Comparison of ENCODE assay signal across 21 cellular contexts in the genomic region with DNA sequence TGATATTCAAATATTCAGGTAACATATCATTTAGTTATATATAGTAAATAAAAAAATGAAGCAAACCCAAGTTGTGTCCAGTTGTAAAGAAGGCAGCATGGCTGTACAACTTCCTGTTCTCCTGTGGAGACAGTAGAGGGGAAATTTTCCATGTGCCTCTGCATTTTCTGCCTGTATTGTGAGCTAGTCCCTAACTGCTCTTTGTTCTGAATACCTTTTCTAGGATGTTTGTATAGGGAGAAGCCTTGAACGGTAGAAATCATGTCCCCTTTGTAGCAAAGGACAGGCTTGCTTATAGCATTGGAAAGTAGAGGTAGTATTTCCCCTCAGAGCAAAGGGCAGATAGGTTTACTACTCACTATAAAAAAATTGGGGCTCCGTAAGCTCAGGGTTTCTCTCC.
"Had no signal": no experiment of that assay in that cellular context is flagged by ENCODE, and none has a peak within 500 bp of the region (broad histone marks: within the 10 kb centered on the region; RNA-seq: fewer than 3 reads in every experiment).

No MANE protein-coding gene starts in this region.

- H3K27ac Mint-ChIP-seq: mesothelial cell of epicardium had no signal

- H3K36me3 Mint-ChIP-seq: mesothelial cell of epicardium had no signal

- H3K4me1 ChIP-seq: esophagus squamous epithelium, gastrocnemius medialis, left lung, lower lobe of right lung had no signal

- H3K4me3 ChIP-seq: coronary artery, dorsolateral prefrontal cortex, esophagus squamous epithelium, gastrocnemius medialis, heart right ventricle, left lung, lower lobe of right lung, mucosa of descending colon had no signal

- H3K4me3 Mint-ChIP-seq: mesothelial cell of epicardium had no signal

- H3K27me3 ChIP-seq: dorsolateral prefrontal cortex, esophagus squamous epithelium, gastrocnemius medialis, heart right ventricle, left lung had no signal

- H3K9me3 ChIP-seq: esophagus squamous epithelium, gastrocnemius medialis, heart right ventricle, left lung, lower lobe of right lung, mucosa of descending colon had no signal

- H3K36me3 ChIP-seq: esophagus squamous epithelium, gastrocnemius medialis, heart right ventricle, left lung, lower lobe of right lung had no signal

- H3K27ac ChIP-seq: coronary artery, epithelial cell of prostate, esophagus squamous epithelium, gastrocnemius medialis, heart right ventricle, left lung, lower lobe of right lung had no signal

- DNase-seq: dermis blood vessel endothelial cell; dorsolateral prefrontal cortex; effector CD4-positive, alpha-beta T cell; effector memory CD4-positive, alpha-beta T cell; erythroblast; esophagus squamous epithelium; foreskin fibroblast; foreskin melanocyte; gastrocnemius medialis; glutamatergic neuron; head of caudate nucleus; heart right ventricle; hippocampal formation; left cardiac atrium; left lung; lower lobe of right lung; mesenchymal stem cell; mucosa of descending colon had no signal

- H3K9me3 Mint-ChIP-seq: mesothelial cell of epicardium had no signal
